In the genomic region with DNA sequence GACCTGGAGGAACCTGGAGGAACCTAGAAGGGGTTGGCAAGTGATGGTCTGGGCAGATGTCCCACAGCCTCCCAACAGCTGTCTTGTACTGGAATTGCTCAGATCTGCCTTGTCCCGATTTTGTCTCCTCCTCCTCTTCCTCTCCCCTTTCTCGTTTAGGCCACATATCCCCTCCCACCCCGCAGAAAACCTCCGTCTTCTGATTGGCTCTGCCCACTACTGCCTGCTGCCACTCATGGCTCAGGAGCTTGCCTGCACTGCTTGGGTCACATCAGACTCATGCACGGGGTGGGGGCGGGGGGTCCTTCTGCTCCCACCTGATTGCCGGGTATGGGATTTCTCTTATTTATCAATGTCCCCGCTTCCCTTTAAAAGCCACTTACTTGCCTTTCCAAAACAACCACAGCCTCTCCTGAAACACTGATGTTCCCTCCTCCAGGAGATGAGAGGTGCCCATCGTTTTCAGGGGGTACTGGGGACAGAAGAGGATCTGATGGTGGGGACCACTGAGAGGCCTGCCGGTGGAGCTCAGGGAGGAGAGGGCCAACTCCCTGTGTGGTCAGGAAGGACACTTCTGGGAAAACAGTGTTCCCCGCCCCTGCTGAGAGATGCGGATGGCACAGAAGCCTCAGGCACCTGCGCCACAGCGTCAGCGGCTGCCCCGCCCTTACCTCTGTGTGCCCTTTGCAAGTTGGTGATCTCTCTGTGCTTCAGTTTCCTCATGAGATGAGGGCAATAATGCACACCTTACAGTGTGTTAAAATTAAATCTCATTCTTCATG, we compare ENCODE assay signal across 8 cellular contexts. TPM values are rescaled to one million over a fixed set of nuclear protein-coding genes. Genes with fewer than 3 reads are reported as not detected.
DNase-seq lines count a peak whose midpoint lies in the region; ATAC-seq and TF ChIP-seq lines count a peak whose summit lies in the region.

No MANE protein-coding gene starts in this region.

- peaks cover 27% of the 10 kb centered on the region for H3K36me3 ChIP-seq in CD4-positive, CD25-positive, alpha-beta regulatory T cell (ENCODE audit: control insufficient read depth, insufficient read depth, low read length)
- 0 out of 2 replicates have a peak, but pooled peaks cover 3% of the 10 kb centered on the region for H3K36me3 ChIP-seq in MG63

- peaks cover 15 to 78% (median 52%) of the 10 kb centered on the region in 4 donors for H3K4me1 Mint-ChIP-seq in CD4-positive, CD25-positive, alpha-beta regulatory T cell
- H3K4me1 Mint-ChIP-seq in effector memory CD8-positive, alpha-beta T cell (ENCODE audit: low read depth in 2 of 2), result peaks cover 37 to 48% of the 10 kb centered on the region in 2 donors
- H3K4me1 Mint-ChIP-seq in nephron, result peaks cover 57% of the 10 kb centered on the region

- peaks cover 66% of the 10 kb centered on the region for H3K4me1 ChIP-seq in CD4-positive, CD25-positive, alpha-beta regulatory T cell (ENCODE audit: control insufficient read depth, insufficient read depth, low read length, poor library complexity, severe bottlenecking)

- peak overlapping the region; percentile 19 to 86 (median 58) for H3K4me3 Mint-ChIP-seq in CD4-positive, CD25-positive, alpha-beta regulatory T cell
- no peak overlapping the region for H3K4me3 Mint-ChIP-seq in effector memory CD8-positive, alpha-beta T cell
- peak overlapping the region in 2 of 3 experiments; percentile 28 to 41 for H3K4me3 Mint-ChIP-seq in nephron

- no peak for TF ChIP-seq CTCF in nephron (IDR thresholded peaks at IDR 0.05; ENCODE audit: unreplicated experiment in 3 of 3)

- H3K27me3 ChIP-seq in CD4-positive, CD25-positive, alpha-beta regulatory T cell (ENCODE audit: control insufficient read depth, insufficient read depth, low read length), result no peaks in the 10 kb centered on the region
- no peaks in the 10 kb centered on the region for H3K27me3 ChIP-seq in MG63

- no peak overlapping the region for H3K4me3 ChIP-seq in CD4-positive, CD25-positive, alpha-beta regulatory T cell (ENCODE audit: low read depth, low read length)
- H3K4me3 ChIP-seq in MG63, result no peak overlapping the region

- no peaks in the 10 kb centered on the region for H3K27me3 Mint-ChIP-seq in CD4-positive, CD25-positive, alpha-beta regulatory T cell
- no peaks in the 10 kb centered on the region for H3K27me3 Mint-ChIP-seq in effector memory CD8-positive, alpha-beta T cell
- H3K27me3 Mint-ChIP-seq in nephron (ENCODE audit: low read depth), result no peaks in the 10 kb centered on the region

- DNase-seq in CD4-positive, CD25-positive, alpha-beta regulatory T cell, result peak in 1 of 3 donors; percentile 71
- DNase-seq in MG63, result peak; percentile 27
- DNase-seq in effector memory CD8-positive, alpha-beta T cell, result no peak
- no peak for DNase-seq in GDM1 (lab: John Stamatoyannopoulos, UW)
- no peak for DNase-seq in NCI-H1105 (lab: John Stamatoyannopoulos, UW)

- H3K9me3 ChIP-seq in CD4-positive, CD25-positive, alpha-beta regulatory T cell (ENCODE audit: control insufficient read depth in 2 of 2, low read length in 2 of 2), result no peaks in the 10 kb centered on the region
- H3K9me3 ChIP-seq in MG63, result no peaks in the 10 kb centered on the region

- H3K27ac ChIP-seq in CD4-positive, CD25-positive, alpha-beta regulatory T cell (ENCODE audit: insufficient read depth, low read length, poor library complexity, severe bottlenecking), result no peak overlapping the region

- H3K9me3 Mint-ChIP-seq in CD4-positive, CD25-positive, alpha-beta regulatory T cell, result peaks cover 0 to 2% (median 0%) of the 10 kb centered on the region in 7 donors
- no peaks in the 10 kb centered on the region for H3K9me3 Mint-ChIP-seq in effector memory CD8-positive, alpha-beta T cell
- H3K9me3 Mint-ChIP-seq in nephron, result no peaks in the 10 kb centered on the region

- ATAC-seq in CD4-positive, CD25-positive, alpha-beta regulatory T cell (ENCODE audit: low read depth in 2 of 2), result no peak
- ATAC-seq in effector memory CD8-positive, alpha-beta T cell (replicated peaks), result no peak
- no peak for ATAC-seq in GM18873 (IDR thresholded peaks at IDR 0.05; ENCODE audit: low FRiP score, unreplicated experiment)
- no peak for ATAC-seq in HG02571 (IDR thresholded peaks at IDR 0.05; ENCODE audit: unreplicated experiment)

- H3K36me3 Mint-ChIP-seq in CD4-positive, CD25-positive, alpha-beta regulatory T cell, result peaks cover 5% of the 10 kb centered on the region
- H3K36me3 Mint-ChIP-seq in effector memory CD8-positive, alpha-beta T cell (ENCODE audit: insufficient read depth), result peaks cover 33% of the 10 kb centered on the region
- peaks cover 5% of the 10 kb centered on the region for H3K36me3 Mint-ChIP-seq in nephron (ENCODE audit: low read depth)

- peak overlapping the region; percentile 10 to 73 (median 68) for H3K27ac Mint-ChIP-seq in CD4-positive, CD25-positive, alpha-beta regulatory T cell
- peak overlapping the region; percentile 39 to 75 for H3K27ac Mint-ChIP-seq in effector memory CD8-positive, alpha-beta T cell
- H3K27ac Mint-ChIP-seq in nephron, result peak overlapping the region; percentile 70 to 96 (median 90)

RNA-seq across cellular contexts. Expression of a gene that starts 14.7 kb away (rescaled TPM):
- total RNA-seq in CD4-positive, CD25-positive, alpha-beta regulatory T cell, result 194 TPM
- 10 to 100 TPM; 54.8 to 73.4 (median 64.9) TPM for polyA plus RNA-seq in CD4-positive, CD25-positive, alpha-beta regulatory T cell
- 18.1 and 19.2 TPM in 2 replicates for total RNA-seq in MG63 (2014; rRNA removed; shearing (Covaris generic); ENCODE audit: low replicate concordance)

RNA-seq across cellular contexts. Expression of a gene that starts 57.1 kb away (rescaled TPM):
- 48.4 TPM for total RNA-seq in CD4-positive, CD25-positive, alpha-beta regulatory T cell
- 10 to 100 TPM; 16.1 to 19.7 (median 17.3) TPM for polyA plus RNA-seq in CD4-positive, CD25-positive, alpha-beta regulatory T cell
- total RNA-seq in MG63 (2014; rRNA removed; shearing (Covaris generic); ENCODE audit: low replicate concordance), result 19.8 and 39.3 TPM in 2 replicates

Comparison
In these comparisons a context has a peak if more than half of its experiments do, and no peak if none do; other contexts are left out.
1. H3K4me3 Mint-ChIP-seq: peak in CD4-positive, CD25-positive, alpha-beta regulatory T cell (4 of 4) and nephron (2 of 3); none in effector memory CD8-positive, alpha-beta T cell (0 of 2).
2. Peak in every context shown above with its lines, with median percentiles within 50 percentile points of each other: H3K27ac Mint-ChIP-seq.